ENCODE assay signal across 9 cellular contexts in genomic region chr9:27528886-27529315, GRCh38. TPM values are rescaled to one million over a fixed set of nuclear protein-coding genes. Genes with fewer than 3 reads are reported as not detected.
DNase-seq lines count a peak whose midpoint lies in the region; ATAC-seq and TF ChIP-seq lines count a peak whose summit lies in the region.
"Had no signal": no experiment of that assay in that cellular context is flagged by ENCODE, and none has a peak within 500 bp of the region (broad histone marks: within the 10 kb centered on the region; RNA-seq: fewer than 3 reads in every experiment).

No MANE protein-coding gene starts in this region.

- peak overlapping the region; percentile 83 for H3K4me3 Mint-ChIP-seq in activated CD8-positive, alpha-beta T cell treated with anti-CD3 and anti-CD28 coated beads, Interleukin-2, amount 10 ng/mL, durations not matched to agents 7 days and 5 days
- peak overlapping the region; percentile 86 for H3K4me3 Mint-ChIP-seq in endodermal cell
- peak overlapping the region; percentile 88 to 94 for H3K4me3 Mint-ChIP-seq in stimulated activated naive B cell treated with anti-CD40 and anti-IgM and Interleukin-4, amounts not matched to agents 10 μg/mL and 1 μg/mL and 100 μg/mL, for 72 hours

- H3K36me3 ChIP-seq in BJ (ENCODE audit: control insufficient read depth, insufficient read depth, low read length): no peaks in the 10 kb centered on the region
- no peaks in the 10 kb centered on the region for H3K36me3 ChIP-seq in endodermal cell (ENCODE audit: control insufficient read depth, insufficient read depth, low read length)

- DNase-seq in BJ (ENCODE audit: low read depth) (no peak), HUDEP-2 (lab: John Stamatoyannopoulos, UW; ENCODE audit: unreplicated experiment in 76 of 76) (peak in 60 of 76 experiments; percentile 4 to 57 (median 36)), endodermal cell (peak; percentile 87), midbrain (lab: John Stamatoyannopoulos, UW) (peak; percentile 58), SW 1271 (lab: John Stamatoyannopoulos, UW) (no peak)
- peak; percentile 50 for DNase-seq in activated CD8-positive, alpha-beta T cell treated with anti-CD3 and anti-CD28 coated beads, Interleukin-2, amount 10 ng/mL, durations not matched to agents 7 days and 5 days
- DNase-seq in stimulated activated naive B cell treated with anti-CD40 and anti-IgM and Interleukin-4, amounts not matched to agents 10 μg/mL and 1 μg/mL and 100 μg/mL, for 72 hours: peak; percentile 71

- H3K9ac ChIP-seq in endodermal cell (ENCODE audit: extremely low read depth, low read length, poor library complexity, severe bottlenecking): peak overlapping the region; percentile 67

- CTCF ChIA-PET in BJ (lab: Yijun Ruan, JAX): interaction anchor here (0.7 to 2.6 kb wide), 19 partner anchors 9 to 203 kb away, joined by 3 to 30 read pairs (median 4); no protein-coding TSS in a partner anchor
- CTCF ChIA-PET in activated CD8-positive, alpha-beta T cell treated with anti-CD3 and anti-CD28 coated beads, Interleukin-2, amount 10 ng/mL, durations not matched to agents 7 days and 5 days (lab: Charles Lee): interaction anchor here (0.5 to 2.6 kb wide), 20 partner anchors 9 to 201 kb away, joined by 3 to 59 read pairs (median 5); no protein-coding TSS in a partner anchor

- no peaks in the 10 kb centered on the region for H3K36me3 Mint-ChIP-seq in activated CD8-positive, alpha-beta T cell treated with anti-CD3 and anti-CD28 coated beads, Interleukin-2, amount 10 ng/mL, durations not matched to agents 7 days and 5 days (ENCODE audit: low read depth)
- no peaks in the 10 kb centered on the region for H3K36me3 Mint-ChIP-seq in endodermal cell (ENCODE audit: low read depth)
- no peaks in the 10 kb centered on the region for H3K36me3 Mint-ChIP-seq in stimulated activated naive B cell treated with anti-CD40 and anti-IgM and Interleukin-4, amounts not matched to agents 10 μg/mL and 1 μg/mL and 100 μg/mL, for 72 hours

- H3K27me3 Mint-ChIP-seq in activated CD8-positive, alpha-beta T cell treated with anti-CD3 and anti-CD28 coated beads, Interleukin-2, amount 10 ng/mL, durations not matched to agents 7 days and 5 days (ENCODE audit: low read depth): peaks cover 17% of the 10 kb centered on the region
- peaks cover 28% of the 10 kb centered on the region for H3K27me3 Mint-ChIP-seq in endodermal cell (ENCODE audit: insufficient read depth)
- H3K27me3 Mint-ChIP-seq in stimulated activated naive B cell treated with anti-CD40 and anti-IgM and Interleukin-4, amounts not matched to agents 10 μg/mL and 1 μg/mL and 100 μg/mL, for 72 hours: no peaks in the 10 kb centered on the region

- H3K27me3 ChIP-seq in BJ (ENCODE audit: control insufficient read depth, insufficient read depth, low read length) (peaks cover 18% of the 10 kb centered on the region), endodermal cell (ENCODE audit: control insufficient read depth, insufficient read depth, low read length, poor library complexity, severe bottlenecking) (peaks cover 29% of the 10 kb centered on the region)

- ATAC-seq in GM19467 (IDR thresholded peaks at IDR 0.05; ENCODE audit: unreplicated experiment): peak; percentile 39
- ATAC-seq in activated CD8-positive, alpha-beta T cell treated with anti-CD3 and anti-CD28 coated beads, Interleukin-2, amount 10 ng/mL, durations not matched to agents 7 days and 5 days: peak; percentile 67
- ATAC-seq in stimulated activated naive B cell treated with anti-CD40 and anti-IgM and Interleukin-4, amounts not matched to agents 10 μg/mL and 1 μg/mL and 100 μg/mL, for 72 hours (replicated peaks): peak; percentile 79

- H3K4me1 Mint-ChIP-seq in activated CD8-positive, alpha-beta T cell treated with anti-CD3 and anti-CD28 coated beads, Interleukin-2, amount 10 ng/mL, durations not matched to agents 7 days and 5 days (ENCODE audit: low read depth): peaks cover 12% of the 10 kb centered on the region
- peaks cover 6% of the 10 kb centered on the region for H3K4me1 Mint-ChIP-seq in endodermal cell
- H3K4me1 Mint-ChIP-seq in stimulated activated naive B cell treated with anti-CD40 and anti-IgM and Interleukin-4, amounts not matched to agents 10 μg/mL and 1 μg/mL and 100 μg/mL, for 72 hours: peaks cover 22 to 52% of the 10 kb centered on the region in 2 donors

- POLR2A ChIA-PET in BJ (lab: Charles Lee): no interaction called here
- POLR2A ChIA-PET in activated CD8-positive, alpha-beta T cell treated with anti-CD3 and anti-CD28 coated beads, Interleukin-2, amount 10 ng/mL, durations not matched to agents 7 days and 5 days (lab: Charles Lee): no interaction called here

- H3K27ac ChIP-seq in endodermal cell (ENCODE audit: low read depth, low read length): no peak overlapping the region

- no peaks in the 10 kb centered on the region for H3K9me3 Mint-ChIP-seq in activated CD8-positive, alpha-beta T cell treated with anti-CD3 and anti-CD28 coated beads, Interleukin-2, amount 10 ng/mL, durations not matched to agents 7 days and 5 days (ENCODE audit: insufficient read depth)
- no peaks in the 10 kb centered on the region for H3K9me3 Mint-ChIP-seq in endodermal cell
- no peaks in the 10 kb centered on the region for H3K9me3 Mint-ChIP-seq in stimulated activated naive B cell treated with anti-CD40 and anti-IgM and Interleukin-4, amounts not matched to agents 10 μg/mL and 1 μg/mL and 100 μg/mL, for 72 hours

- WGBS in endodermal cell (ENCODE audit: insufficient coverage in 1 of 2, insufficient read length in 1 of 2), 2 experiments: 0% methylated on average over 9 to 25 of the region's 25 CpGs

- H3K4me1 ChIP-seq in endodermal cell (ENCODE audit: control insufficient read depth, insufficient read depth, low read length): peaks cover 4% of the 10 kb centered on the region

- H3K9me3 ChIP-seq in endodermal cell (ENCODE audit: control insufficient read depth, low read length): no peaks in the 10 kb centered on the region

- H3K27ac Mint-ChIP-seq in activated CD8-positive, alpha-beta T cell treated with anti-CD3 and anti-CD28 coated beads, Interleukin-2, amount 10 ng/mL, durations not matched to agents 7 days and 5 days: peak overlapping the region; percentile 75
- peak overlapping the region; percentile 75 for H3K27ac Mint-ChIP-seq in endodermal cell
- H3K27ac Mint-ChIP-seq in stimulated activated naive B cell treated with anti-CD40 and anti-IgM and Interleukin-4, amounts not matched to agents 10 μg/mL and 1 μg/mL and 100 μg/mL, for 72 hours: peak overlapping the region; percentile 97

- no peak for TF ChIP-seq CTCF in BJ (IDR thresholded peaks at IDR 0.05; ENCODE audit: insufficient read depth, low read depth, low read length)
- no peak for TF ChIP-seq CTCF in endodermal cell (conservative IDR thresholded peaks at IDR 0.05)

- peak overlapping the region; percentile 39 for H3K4me3 ChIP-seq in BJ (ENCODE audit: low read depth, low read length)
- H3K4me3 ChIP-seq in endodermal cell (ENCODE audit: low read length): peak overlapping the region; percentile 88

RNA-seq across cellular contexts. Expression of gene MOB3B, which starts 0.7 kb away (rescaled TPM):
- 0.04 and 0.05 TPM in 2 replicates for polyA plus RNA-seq in BJ (2011; rRNA removed)
- polyA minus RNA-seq in BJ (2011; rRNA and poly(A)+ RNA removed): 0.05 TPM in 1 of 2 replicates, not detected in the other
- 1 to 10 TPM; 2.5 to 2.8 TPM for total RNA-seq in activated CD8-positive, alpha-beta T cell treated with anti-CD3 and anti-CD28 coated beads, Interleukin-2, amount 10 ng/mL, durations not matched to agents 7 days and 5 days
- 1 to 10 TPM; 5.6 to 6.2 TPM for total RNA-seq in endodermal cell
- polyA plus RNA-seq in endodermal cell (2013, experiment 1 of 2): 5.8 TPM
- 6.0 TPM for polyA plus RNA-seq in endodermal cell (2013, experiment 2 of 2)

RNA-seq across cellular contexts. Expression of gene IFNK, which starts 4.8 kb away (rescaled TPM):
- polyA plus RNA-seq in BJ (2011; rRNA removed): not detected in 2 replicates
- not detected in 2 replicates for polyA minus RNA-seq in BJ (2011; rRNA and poly(A)+ RNA removed)
- not detected for total RNA-seq in activated CD8-positive, alpha-beta T cell treated with anti-CD3 and anti-CD28 coated beads, Interleukin-2, amount 10 ng/mL, durations not matched to agents 7 days and 5 days
- total RNA-seq in endodermal cell: not detected
- not detected for polyA plus RNA-seq in endodermal cell (2013, experiment 1 of 2)
- polyA plus RNA-seq in endodermal cell (2013, experiment 2 of 2): not detected
- total RNA-seq: subcutaneous adipose tissue had no signal

RNA-seq across cellular contexts. Expression of gene C9orf72, which starts 44.4 kb away (rescaled TPM):
- polyA plus RNA-seq in BJ (2011; rRNA removed): 1.3 and 3.1 TPM in 2 replicates
- polyA minus RNA-seq in BJ (2011; rRNA and poly(A)+ RNA removed): 1.1 and 1.8 TPM in 2 replicates
- total RNA-seq in activated CD8-positive, alpha-beta T cell treated with anti-CD3 and anti-CD28 coated beads, Interleukin-2, amount 10 ng/mL, durations not matched to agents 7 days and 5 days: 10 to 100 TPM in 1 of 2 experiments, 1 to 10 TPM in 1; 7.5 to 10.2 TPM
- total RNA-seq in endodermal cell: 10 to 100 TPM; 19.4 to 26.4 TPM
- polyA plus RNA-seq in endodermal cell (2013, experiment 1 of 2): 30.0 TPM
- polyA plus RNA-seq in endodermal cell (2013, experiment 2 of 2): 27.4 TPM

Comparison
In these comparisons a context has a peak if more than half of its experiments do, and no peak if none do; other contexts are left out.
1. DNase-seq: peak in HUDEP-2 (60 of 76), activated CD8-positive, alpha-beta T cell treated with anti-CD3 and anti-CD28 coated beads, Interleukin-2, amount 10 ng/mL, durations not matched to agents 7 days and 5 days (single experiment), endodermal cell (single experiment), midbrain (single experiment) and stimulated activated naive B cell treated with anti-CD40 and anti-IgM and Interleukin-4, amounts not matched to agents 10 μg/mL and 1 μg/mL and 100 μg/mL, for 72 hours (single experiment); none in BJ (single experiment) and SW 1271 (0 of 2).
2. Peak in every context shown above with its lines, with median percentiles within 50 percentile points of each other: ATAC-seq, H3K27ac Mint-ChIP-seq and H3K4me3 Mint-ChIP-seq.